Comparison of ENCODE assay signal across 2 cellular contexts in the genomic region with DNA sequence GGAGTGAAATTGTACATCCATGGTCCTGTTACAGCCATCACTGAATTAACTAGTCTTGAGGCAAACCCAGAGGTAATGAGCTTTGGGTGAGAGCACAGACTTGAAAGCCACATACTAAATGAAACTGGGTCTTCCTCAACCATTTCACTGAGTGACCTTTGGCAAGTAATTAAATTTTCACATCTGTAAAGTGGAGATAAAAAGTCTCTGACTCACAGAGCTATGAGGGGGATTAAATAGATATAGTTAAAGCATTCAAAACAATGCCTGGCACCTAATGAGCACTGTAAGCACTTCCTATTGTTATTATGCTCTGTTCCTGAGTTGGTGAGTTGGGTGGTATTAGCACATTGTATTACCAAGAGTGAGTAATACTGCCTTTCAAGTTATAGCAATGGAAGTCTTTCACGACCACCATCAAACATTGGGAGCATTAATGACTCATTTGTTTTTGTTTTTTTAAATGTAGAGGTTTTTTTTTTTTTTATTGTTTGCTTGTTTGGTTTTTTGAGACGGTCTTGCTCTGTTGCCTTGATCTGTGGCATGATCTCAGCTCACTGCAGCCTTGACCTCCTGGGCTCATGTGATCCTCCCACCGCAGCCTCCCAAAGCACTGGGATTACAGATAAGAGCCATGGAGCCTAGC.
TF ChIP-seq lines count a peak whose summit lies in the region.

No MANE protein-coding gene starts in this region.

TF ChIP-seq in K562, 482 proteins besides CTCF, POLR2A, EP300 and RAD21 (continued from another document and continues in another):
- TF ChIP-seq, protein P1, sequence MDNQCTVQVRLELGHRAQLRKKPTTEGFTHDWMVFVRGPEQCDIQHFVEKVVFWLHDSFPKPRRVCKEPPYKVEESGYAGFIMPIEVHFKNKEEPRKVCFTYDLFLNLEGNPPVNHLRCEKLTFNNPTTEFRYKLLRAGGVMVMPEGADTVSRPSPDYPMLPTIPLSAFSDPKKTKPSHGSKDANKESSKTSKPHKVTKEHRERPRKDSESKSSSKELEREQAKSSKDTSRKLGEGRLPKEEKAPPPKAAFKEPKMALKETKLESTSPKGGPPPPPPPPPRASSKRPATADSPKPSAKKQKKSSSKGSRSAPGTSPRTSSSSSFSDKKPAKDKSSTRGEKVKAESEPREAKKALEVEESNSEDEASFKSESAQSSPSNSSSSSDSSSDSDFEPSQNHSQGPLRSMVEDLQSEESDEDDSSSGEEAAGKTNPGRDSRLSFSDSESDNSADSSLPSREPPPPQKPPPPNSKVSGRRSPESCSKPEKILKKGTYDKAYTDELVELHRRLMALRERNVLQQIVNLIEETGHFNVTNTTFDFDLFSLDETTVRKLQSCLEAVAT (IDR thresholded peaks at IDR 0.05) = 0 out of 4 replicates have a peak, but pooled peaks have one; percentile 38 to 48
- TF ChIP-seq LEF1 (IDR thresholded peaks at IDR 0.05) (peak; percentile 79), ZNF24 (IDR thresholded peaks at IDR 0.05) (no peak), LARP7 (IDR thresholded peaks at IDR 0.05) (no peak), RB1 (IDR thresholded peaks at IDR 0.05; ENCODE audit: low read depth) (no peak), KDM5B (IDR thresholded peaks at IDR 0.05; ENCODE audit: insufficient replicate concordance, low read depth, low read length) (no peak), ARHGAP35 (IDR thresholded peaks at IDR 0.05; ENCODE audit: partially characterized antibody) (no peak), TAF9B (IDR thresholded peaks at IDR 0.05; ENCODE audit: partially characterized antibody) (no peak), C11orf30 (IDR thresholded peaks at IDR 0.05; ENCODE audit: low read depth) (peak; percentile 5; the same call in 1 of the 2 replicates), PTTG1 (tag; IDR thresholded peaks at IDR 0.05; ENCODE audit: low read depth) (no peak)
- TF ChIP-seq, protein P2, sequence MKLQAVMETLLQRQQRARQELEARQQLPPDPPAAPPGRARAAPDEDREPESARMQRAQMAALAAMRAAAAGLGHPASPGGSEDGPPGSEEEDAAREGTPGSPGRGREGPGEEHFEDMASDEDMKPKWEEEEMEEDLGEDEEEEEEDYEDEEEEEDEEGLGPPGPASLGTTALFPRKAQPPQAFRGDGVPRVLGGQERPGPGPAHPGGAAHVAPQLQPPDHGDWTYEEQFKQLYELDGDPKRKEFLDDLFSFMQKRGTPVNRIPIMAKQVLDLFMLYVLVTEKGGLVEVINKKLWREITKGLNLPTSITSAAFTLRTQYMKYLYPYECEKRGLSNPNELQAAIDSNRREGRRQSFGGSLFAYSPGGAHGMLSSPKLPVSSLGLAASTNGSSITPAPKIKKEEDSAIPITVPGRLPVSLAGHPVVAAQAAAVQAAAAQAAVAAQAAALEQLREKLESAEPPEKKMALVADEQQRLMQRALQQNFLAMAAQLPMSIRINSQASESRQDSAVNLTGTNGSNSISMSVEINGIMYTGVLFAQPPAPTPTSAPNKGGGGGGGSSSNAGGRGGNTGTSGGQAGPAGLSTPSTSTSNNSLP (IDR thresholded peaks at IDR 0.05; ENCODE audit: borderline replicate concordance, low read depth, low read length) = peak; percentile 86
- TF ChIP-seq, protein P3, sequence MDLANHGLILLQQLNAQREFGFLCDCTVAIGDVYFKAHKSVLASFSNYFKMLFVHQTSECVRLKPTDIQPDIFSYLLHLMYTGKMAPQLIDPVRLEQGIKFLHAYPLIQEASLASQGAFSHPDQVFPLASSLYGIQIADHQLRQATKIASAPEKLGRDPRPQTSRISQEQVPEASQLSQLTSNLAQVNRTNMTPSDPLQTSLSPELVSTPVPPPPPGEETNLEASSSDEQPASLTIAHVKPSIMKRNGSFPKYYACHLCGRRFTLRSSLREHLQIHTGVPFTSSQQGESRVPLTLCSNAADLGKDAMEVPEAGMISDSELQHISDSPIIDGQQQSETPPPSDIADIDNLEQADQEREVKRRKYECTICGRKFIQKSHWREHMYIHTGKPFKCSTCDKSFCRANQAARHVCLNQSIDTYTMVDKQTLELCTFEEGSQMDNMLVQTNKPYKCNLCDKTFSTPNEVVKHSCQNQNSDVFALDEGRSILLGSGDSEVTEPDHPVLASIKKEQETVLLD (IDR thresholded peaks at IDR 0.05) = 0 out of 2 replicates have a peak, but pooled peaks have one; percentile 30

TF ChIP-seq in HepG2, 621 proteins besides CTCF, POLR2A, EP300 and RAD21 (continued from another document and continues in another):
- TF ChIP-seq YEATS4 (CRISPR knock-in tag; IDR thresholded peaks at IDR 0.05; ENCODE audit: borderline replicate concordance) = peak; percentile 48; the same call in 1 of the 2 replicates
- no peak for TF ChIP-seq RFXAP (CRISPR knock-in tag; IDR thresholded peaks at IDR 0.05; ENCODE audit: borderline replicate concordance)
- TF ChIP-seq SP5 (CRISPR knock-in tag; IDR thresholded peaks at IDR 0.05; ENCODE audit: borderline replicate concordance, low read depth) = peak; percentile 11; the same call in 1 of the 2 replicates
- TF ChIP-seq, protein P4, sequence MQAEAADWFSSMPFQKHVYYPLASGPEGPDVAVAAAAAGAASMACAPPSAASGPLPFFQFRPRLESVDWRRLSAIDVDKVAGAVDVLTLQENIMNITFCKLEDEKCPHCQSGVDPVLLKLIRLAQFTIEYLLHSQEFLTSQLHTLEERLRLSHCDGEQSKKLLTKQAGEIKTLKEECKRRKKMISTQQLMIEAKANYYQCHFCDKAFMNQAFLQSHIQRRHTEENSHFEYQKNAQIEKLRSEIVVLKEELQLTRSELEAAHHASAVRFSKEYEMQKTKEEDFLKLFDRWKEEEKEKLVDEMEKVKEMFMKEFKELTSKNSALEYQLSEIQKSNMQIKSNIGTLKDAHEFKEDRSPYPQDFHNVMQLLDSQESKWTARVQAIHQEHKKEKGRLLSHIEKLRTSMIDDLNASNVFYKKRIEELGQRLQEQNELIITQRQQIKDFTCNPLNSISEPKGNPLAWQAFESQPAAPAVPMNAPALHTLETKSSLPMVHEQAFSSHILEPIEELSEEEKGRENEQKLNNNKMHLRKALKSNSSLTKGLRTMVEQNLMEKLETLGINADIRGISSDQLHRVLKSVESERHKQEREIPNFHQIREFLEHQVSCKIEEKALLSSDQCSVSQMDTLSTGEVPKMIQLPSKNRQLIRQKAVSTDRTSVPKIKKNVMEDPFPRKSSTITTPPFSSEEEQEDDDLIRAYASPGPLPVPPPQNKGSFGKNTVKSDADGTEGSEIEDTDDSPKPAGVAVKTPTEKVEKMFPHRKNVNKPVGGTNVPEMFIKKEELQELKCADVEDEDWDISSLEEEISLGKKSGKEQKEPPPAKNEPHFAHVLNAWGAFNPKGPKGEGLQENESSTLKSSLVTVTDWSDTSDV (CRISPR knock-in tag; IDR thresholded peaks at IDR 0.05) = no peak
- no peak for TF ChIP-seq MTA3 (CRISPR knock-in tag; IDR thresholded peaks at IDR 0.05)
- peak; percentile 36; the same call in 1 of the 2 replicates for TF ChIP-seq ZNF792 (CRISPR knock-in tag; IDR thresholded peaks at IDR 0.05)
- 0 out of 2 replicates have a peak, but pooled peaks have one; percentile 9 for TF ChIP-seq DPF2 (CRISPR knock-in tag; IDR thresholded peaks at IDR 0.05; ENCODE audit: borderline replicate concordance, low read depth)
- TF ChIP-seq ZNF350 (CRISPR knock-in tag; IDR thresholded peaks at IDR 0.05; ENCODE audit: borderline replicate concordance, low read depth) = no peak
- TF ChIP-seq ZC3H4 (CRISPR knock-in tag; IDR thresholded peaks at IDR 0.05; ENCODE audit: borderline replicate concordance) = no peak
- TF ChIP-seq, protein P5, sequence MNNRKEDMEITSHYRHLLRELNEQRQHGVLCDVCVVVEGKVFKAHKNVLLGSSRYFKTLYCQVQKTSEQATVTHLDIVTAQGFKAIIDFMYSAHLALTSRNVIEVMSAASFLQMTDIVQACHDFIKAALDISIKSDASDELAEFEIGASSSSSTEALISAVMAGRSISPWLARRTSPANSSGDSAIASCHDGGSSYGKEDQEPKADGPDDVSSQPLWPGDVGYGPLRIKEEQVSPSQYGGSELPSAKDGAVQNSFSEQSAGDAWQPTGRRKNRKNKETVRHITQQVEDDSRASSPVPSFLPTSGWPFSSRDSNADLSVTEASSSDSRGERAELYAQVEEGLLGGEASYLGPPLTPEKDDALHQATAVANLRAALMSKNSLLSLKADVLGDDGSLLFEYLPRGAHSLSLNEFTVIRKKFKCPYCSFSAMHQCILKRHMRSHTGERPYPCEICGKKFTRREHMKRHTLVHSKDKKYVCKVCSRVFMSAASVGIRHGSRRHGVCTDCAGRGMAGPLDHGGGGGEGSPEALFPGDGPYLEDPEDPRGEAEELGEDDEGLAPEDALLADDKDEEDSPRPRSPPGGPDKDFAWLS (CRISPR knock-in tag; IDR thresholded peaks at IDR 0.05; ENCODE audit: borderline replicate concordance) = no peak
- TF ChIP-seq, protein P6, sequence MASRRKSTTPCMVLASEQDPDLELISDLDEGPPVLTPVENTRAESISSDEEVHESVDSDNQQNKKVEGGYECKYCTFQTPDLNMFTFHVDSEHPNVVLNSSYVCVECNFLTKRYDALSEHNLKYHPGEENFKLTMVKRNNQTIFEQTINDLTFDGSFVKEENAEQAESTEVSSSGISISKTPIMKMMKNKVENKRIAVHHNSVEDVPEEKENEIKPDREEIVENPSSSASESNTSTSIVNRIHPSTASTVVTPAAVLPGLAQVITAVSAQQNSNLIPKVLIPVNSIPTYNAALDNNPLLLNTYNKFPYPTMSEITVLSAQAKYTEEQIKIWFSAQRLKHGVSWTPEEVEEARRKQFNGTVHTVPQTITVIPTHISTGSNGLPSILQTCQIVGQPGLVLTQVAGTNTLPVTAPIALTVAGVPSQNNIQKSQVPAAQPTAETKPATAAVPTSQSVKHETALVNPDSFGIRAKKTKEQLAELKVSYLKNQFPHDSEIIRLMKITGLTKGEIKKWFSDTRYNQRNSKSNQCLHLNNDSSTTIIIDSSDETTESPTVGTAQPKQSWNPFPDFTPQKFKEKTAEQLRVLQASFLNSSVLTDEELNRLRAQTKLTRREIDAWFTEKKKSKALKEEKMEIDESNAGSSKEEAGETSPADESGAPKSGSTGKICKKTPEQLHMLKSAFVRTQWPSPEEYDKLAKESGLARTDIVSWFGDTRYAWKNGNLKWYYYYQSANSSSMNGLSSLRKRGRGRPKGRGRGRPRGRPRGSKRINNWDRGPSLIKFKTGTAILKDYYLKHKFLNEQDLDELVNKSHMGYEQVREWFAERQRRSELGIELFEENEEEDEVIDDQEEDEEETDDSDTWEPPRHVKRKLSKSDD (CRISPR knock-in tag; IDR thresholded peaks at IDR 0.05; ENCODE audit: low read depth) = no peak
- TF ChIP-seq, protein P7, sequence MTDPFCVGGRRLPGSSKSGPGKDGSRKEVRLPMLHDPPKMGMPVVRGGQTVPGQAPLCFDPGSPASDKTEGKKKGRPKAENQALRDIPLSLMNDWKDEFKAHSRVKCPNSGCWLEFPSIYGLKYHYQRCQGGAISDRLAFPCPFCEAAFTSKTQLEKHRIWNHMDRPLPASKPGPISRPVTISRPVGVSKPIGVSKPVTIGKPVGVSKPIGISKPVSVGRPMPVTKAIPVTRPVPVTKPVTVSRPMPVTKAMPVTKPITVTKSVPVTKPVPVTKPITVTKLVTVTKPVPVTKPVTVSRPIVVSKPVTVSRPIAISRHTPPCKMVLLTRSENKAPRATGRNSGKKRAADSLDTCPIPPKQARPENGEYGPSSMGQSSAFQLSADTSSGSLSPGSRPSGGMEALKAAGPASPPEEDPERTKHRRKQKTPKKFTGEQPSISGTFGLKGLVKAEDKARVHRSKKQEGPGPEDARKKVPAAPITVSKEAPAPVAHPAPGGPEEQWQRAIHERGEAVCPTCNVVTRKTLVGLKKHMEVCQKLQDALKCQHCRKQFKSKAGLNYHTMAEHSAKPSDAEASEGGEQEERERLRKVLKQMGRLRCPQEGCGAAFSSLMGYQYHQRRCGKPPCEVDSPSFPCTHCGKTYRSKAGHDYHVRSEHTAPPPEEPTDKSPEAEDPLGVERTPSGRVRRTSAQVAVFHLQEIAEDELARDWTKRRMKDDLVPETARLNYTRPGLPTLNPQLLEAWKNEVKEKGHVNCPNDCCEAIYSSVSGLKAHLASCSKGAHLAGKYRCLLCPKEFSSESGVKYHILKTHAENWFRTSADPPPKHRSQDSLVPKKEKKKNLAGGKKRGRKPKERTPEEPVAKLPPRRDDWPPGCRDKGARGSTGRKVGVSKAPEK (CRISPR knock-in tag; IDR thresholded peaks at IDR 0.05; ENCODE audit: borderline replicate concordance) = 0 out of 2 replicates have a peak, but pooled peaks have one; percentile 21
- TF ChIP-seq ZNF30 (CRISPR knock-in tag; IDR thresholded peaks at IDR 0.05) = no peak
- TF ChIP-seq MED8 (CRISPR knock-in tag; IDR thresholded peaks at IDR 0.05; ENCODE audit: insufficient replicate concordance) = no peak
- TF ChIP-seq TOE1 (CRISPR knock-in tag; IDR thresholded peaks at IDR 0.05) = no peak
- peak; percentile 80 for TF ChIP-seq HOXA5 (CRISPR knock-in tag; IDR thresholded peaks at IDR 0.05)
- no peak; the same call in 1 of the 2 replicates for TF ChIP-seq FOXK1 (CRISPR knock-in tag; IDR thresholded peaks at IDR 0.05; ENCODE audit: borderline replicate concordance, low read depth)
- TF ChIP-seq, protein P8, sequence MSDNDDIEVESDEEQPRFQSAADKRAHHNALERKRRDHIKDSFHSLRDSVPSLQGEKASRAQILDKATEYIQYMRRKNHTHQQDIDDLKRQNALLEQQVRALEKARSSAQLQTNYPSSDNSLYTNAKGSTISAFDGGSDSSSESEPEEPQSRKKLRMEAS (IDR thresholded peaks at IDR 0.05) = no peak
- TF ChIP-seq HOXA7 (CRISPR knock-in tag; IDR thresholded peaks at IDR 0.05) = no peak
- TF ChIP-seq, protein P9, sequence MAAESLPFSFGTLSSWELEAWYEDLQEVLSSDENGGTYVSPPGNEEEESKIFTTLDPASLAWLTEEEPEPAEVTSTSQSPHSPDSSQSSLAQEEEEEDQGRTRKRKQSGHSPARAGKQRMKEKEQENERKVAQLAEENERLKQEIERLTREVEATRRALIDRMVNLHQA (CRISPR knock-in tag; IDR thresholded peaks at IDR 0.05) = no peak
- TF ChIP-seq ZFP90 (CRISPR knock-in tag; IDR thresholded peaks at IDR 0.05; ENCODE audit: borderline replicate concordance) = no peak
- TF ChIP-seq ZSCAN30 (CRISPR knock-in tag; IDR thresholded peaks at IDR 0.05) = no peak
- peak; percentile 53 for TF ChIP-seq SOX13 (IDR thresholded peaks at IDR 0.05)
- peak in 1 of 2 experiments; percentile 79; a peak in 2 of 4 replicates for TF ChIP-seq SOX13 (CRISPR knock-in tag; conservative IDR thresholded peaks at IDR 0.05 in 1 of 2, IDR thresholded peaks at IDR 0.05 in 1 of 2)
- TF ChIP-seq, protein P10, sequence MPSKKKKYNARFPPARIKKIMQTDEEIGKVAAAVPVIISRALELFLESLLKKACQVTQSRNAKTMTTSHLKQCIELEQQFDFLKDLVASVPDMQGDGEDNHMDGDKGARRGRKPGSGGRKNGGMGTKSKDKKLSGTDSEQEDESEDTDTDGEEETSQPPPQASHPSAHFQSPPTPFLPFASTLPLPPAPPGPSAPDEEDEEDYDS (CRISPR knock-in tag; IDR thresholded peaks at IDR 0.05) = peak; percentile 13; the same call in 1 of the 2 replicates
- no peak for TF ChIP-seq KMT2B (CRISPR knock-in tag; IDR thresholded peaks at IDR 0.05)
- no peak for TF ChIP-seq SIX4 (CRISPR knock-in tag; IDR thresholded peaks at IDR 0.05)
- TF ChIP-seq TAF1 (CRISPR knock-in tag; IDR thresholded peaks at IDR 0.05) = 0 out of 2 replicates have a peak, but pooled peaks have one; percentile 18
- TF ChIP-seq, protein P11, sequence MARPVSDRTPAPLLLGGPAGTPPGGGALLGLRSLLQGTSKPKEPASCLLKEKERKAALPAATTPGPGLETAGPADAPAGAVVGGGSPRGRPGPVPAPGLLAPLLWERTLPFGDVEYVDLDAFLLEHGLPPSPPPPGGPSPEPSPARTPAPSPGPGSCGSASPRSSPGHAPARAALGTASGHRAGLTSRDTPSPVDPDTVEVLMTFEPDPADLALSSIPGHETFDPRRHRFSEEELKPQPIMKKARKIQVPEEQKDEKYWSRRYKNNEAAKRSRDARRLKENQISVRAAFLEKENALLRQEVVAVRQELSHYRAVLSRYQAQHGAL (CRISPR knock-in tag; IDR thresholded peaks at IDR 0.05; ENCODE audit: not compliant biosample characterization) = no peak
- peak; percentile 80 for TF ChIP-seq FOSL2 (CRISPR knock-in tag; IDR thresholded peaks at IDR 0.05)
- no peak for TF ChIP-seq SRSF1 (optimal IDR thresholded peaks at IDR 0.05; ENCODE audit: low read depth, low read length)
